Comparison of ENCODE assay signal across 25 cellular contexts in the genomic region with DNA sequence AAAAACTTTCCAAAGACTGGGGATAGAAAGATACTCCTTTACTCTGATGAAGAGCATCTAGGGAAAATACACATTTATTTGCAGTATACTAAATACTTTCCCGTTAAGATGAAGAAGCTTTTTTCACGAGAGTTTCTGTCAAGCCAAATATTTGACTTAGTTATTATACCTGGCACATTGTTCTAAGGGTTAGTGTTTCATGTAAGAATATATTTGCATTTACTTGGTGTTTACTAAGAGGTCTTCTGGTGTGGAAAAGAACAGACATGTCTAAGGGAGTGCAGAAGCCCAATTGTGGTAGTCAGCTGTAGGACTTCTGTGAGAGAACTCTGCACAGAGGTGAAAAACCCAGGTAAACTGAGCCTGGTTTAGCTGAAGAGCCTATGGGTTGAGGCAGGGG.
"Had no signal": no experiment of that assay in that cellular context is flagged by ENCODE, and none has a peak within 500 bp of the region (broad histone marks: within the 10 kb centered on the region; RNA-seq: fewer than 3 reads in every experiment).

No MANE protein-coding gene starts in this region.

- H3K27me3 ChIP-seq: ovary, right lobe of liver, sigmoid colon, spleen, stomach, thyroid gland, tibial nerve, upper lobe of left lung had no signal

- DNase-seq: naive B cell; naive thymus-derived CD8-positive, alpha-beta T cell; nephron progenitor cell; occipital lobe; ovary; posterior cingulate gyrus; psoas muscle; right cardiac atrium; right lobe of liver; sigmoid colon; small intestine; spleen; stimulated activated CD4-positive, alpha-beta T cell treated with anti-CD3 and anti-CD28 coated beads, Interleukin-12 subunit alpha, Interleukin-12 subunit beta, amount 100 ng/mL, for 4 hours; stimulated activated CD4-positive, alpha-beta T cell treated with anti-CD3 and anti-CD28 coated beads, Interleukin-1b, Interleukin-23, amount 100 ng/mL, for 48 hours; stimulated activated CD4-positive, alpha-beta T cell treated with anti-CD3 and anti-CD28 coated beads, Interleukin-4, amount 100 ng/mL, for 24 hours; stimulated activated naive B cell treated with anti-CD40 and anti-IgM and Interleukin-4, amounts not matched to agents 10 μg/mL and 1 μg/mL and 100 μg/mL, for 72 hours; stimulated activated naive CD4-positive, alpha-beta T cell treated with Interleukin-2 at 50 U/mL for 16 hours; stomach; thyroid gland; trophoblast cell had no signal

- H3K4me1 ChIP-seq: parathyroid adenoma, psoas muscle, right lobe of liver, sigmoid colon, spleen, stomach, thyroid gland, tibial nerve, upper lobe of left lung had no signal

- H3K27ac ChIP-seq: ovary, parathyroid adenoma, psoas muscle, right lobe of liver, sigmoid colon, spleen, stomach, thoracic aorta, thyroid gland, tibial nerve, upper lobe of left lung had no signal

- H3K79me2 ChIP-seq: parathyroid adenoma had no signal

- H3K4me3 ChIP-seq: ovary, psoas muscle, right lobe of liver, sigmoid colon, spleen, stomach, thoracic aorta, thyroid gland, tibial nerve, upper lobe of left lung had no signal

- H3K36me3 ChIP-seq: ovary, right lobe of liver, sigmoid colon, spleen, stomach, thoracic aorta, thyroid gland, tibial nerve, upper lobe of left lung had no signal

- H2AFZ ChIP-seq: parathyroid adenoma had no signal

- ATAC-seq: naive thymus-derived CD8-positive, alpha-beta T cell; psoas muscle; right cardiac atrium; right lobe of liver; stimulated activated effector memory CD8-positive, alpha-beta T cell treated with anti-CD3 and anti-CD28 coated beads, Interleukin-12 subunit alpha, Interleukin-12 subunit beta, amount 100 ng/mL, for 72 hours had no signal

- H3K9me3 ChIP-seq: ovary, psoas muscle, right lobe of liver, sigmoid colon, stomach, thoracic aorta, thyroid gland, tibial nerve, upper lobe of left lung had no signal

- H3K9ac ChIP-seq: parathyroid adenoma had no signal
